ENCODE assay signal across 15 cellular contexts in genomic region chr21:46185717-46186116, GRCh38. TPM values are rescaled to one million over a fixed set of nuclear protein-coding genes. Genes with fewer than 3 reads are reported as not detected.
DNase-seq lines count a peak whose midpoint lies in the region; ATAC-seq, FAIRE-seq and TF ChIP-seq lines count a peak whose summit lies in the region.
"Had no signal": no experiment of that assay in that cellular context is flagged by ENCODE, and none has a peak within 500 bp of the region (broad histone marks: within the 10 kb centered on the region; RNA-seq: fewer than 3 reads in every experiment).

No MANE protein-coding gene starts in this region.

- no peak overlapping the region for H3K27ac Mint-ChIP-seq in T-helper 1 cell treated with Interleukin-12 subunit alpha and Interleukin-12 subunit beta and Interleukin-4 antibody, amounts not matched to agents 30 μg/mL and 1 μg/mL, for 36 hours
- H3K27ac Mint-ChIP-seq in CD14-positive monocyte: peak overlapping the region in 1 of 7 donors; percentile 38

- H3K4me2 ChIP-seq in smooth muscle cell: peak overlapping the region; percentile 94

- H3K27ac ChIP-seq in RWPE2 (ENCODE audit: poor library complexity, severe bottlenecking): peak overlapping the region; percentile 54
- H3K27ac ChIP-seq in epithelial cell of prostate: peak overlapping the region; percentile 40
- H3K27ac ChIP-seq in smooth muscle cell (ENCODE audit: low read depth): no peak overlapping the region
- no peak overlapping the region for H3K27ac ChIP-seq in thyroid gland

- H3K4me1 Mint-ChIP-seq in T-helper 1 cell treated with Interleukin-12 subunit alpha and Interleukin-12 subunit beta and Interleukin-4 antibody, amounts not matched to agents 30 μg/mL and 1 μg/mL, for 36 hours (ENCODE audit: low read depth): peaks cover 6% of the 10 kb centered on the region
- peaks cover 10% of the 10 kb centered on the region for H3K4me1 Mint-ChIP-seq in CD14-positive monocyte

- no peak for FAIRE-seq in frontal cortex (lab: Jason Lieb, UNC)
- FAIRE-seq: GM18507 had no signal

- H3K9me3 ChIP-seq in RWPE2 (ENCODE audit: severe bottlenecking): no peaks in the 10 kb centered on the region
- H3K9me3 ChIP-seq in smooth muscle cell (replicated peaks; ENCODE audit: low read depth): no peaks in the 10 kb centered on the region
- no peaks in the 10 kb centered on the region for H3K9me3 ChIP-seq in thyroid gland
- H3K9me3 ChIP-seq: gastroesophageal sphincter, left lung had no signal

- peak overlapping the region; percentile 34 for H3K4me3 Mint-ChIP-seq in T-helper 1 cell treated with Interleukin-12 subunit alpha and Interleukin-12 subunit beta and Interleukin-4 antibody, amounts not matched to agents 30 μg/mL and 1 μg/mL, for 36 hours
- no peak overlapping the region for H3K4me3 Mint-ChIP-seq in CD14-positive monocyte

- no peaks in the 10 kb centered on the region for H3K36me3 Mint-ChIP-seq in T-helper 1 cell treated with Interleukin-12 subunit alpha and Interleukin-12 subunit beta and Interleukin-4 antibody, amounts not matched to agents 30 μg/mL and 1 μg/mL, for 36 hours (ENCODE audit: low read depth)
- no peaks in the 10 kb centered on the region for H3K36me3 Mint-ChIP-seq in CD14-positive monocyte

- no peaks in the 10 kb centered on the region for H3F3A ChIP-seq in smooth muscle cell (ENCODE audit: low read depth)

- DNase-seq in T-helper 1 cell (no peak), RWPE2 (ENCODE audit: low spot score) (no peak), epithelial cell of prostate (ENCODE audit: low read depth, low spot score) (no peak), smooth muscle cell (lab: John Stamatoyannopoulos, UW; ENCODE audit: unreplicated experiment) (no peak), CD14-positive monocyte (ENCODE audit: low spot score) (no peak), frontal cortex (ENCODE audit: low spot score in 2 of 2) (no peak), thyroid gland (no peak)
- DNase-seq: 8988T; activated naive CD4-positive, alpha-beta T cell treated with Interleukin-2 at 50 U/mL for 16 hours; left lung; retina had no signal

- no peak overlapping the region for H3K9ac ChIP-seq in smooth muscle cell (ENCODE audit: low read depth)

- H3K9me3 Mint-ChIP-seq in T-helper 1 cell treated with Interleukin-12 subunit alpha and Interleukin-12 subunit beta and Interleukin-4 antibody, amounts not matched to agents 30 μg/mL and 1 μg/mL, for 36 hours: no peaks in the 10 kb centered on the region
- peaks cover 0 to 1% (median 0%) of the 10 kb centered on the region in 7 donors for H3K9me3 Mint-ChIP-seq in CD14-positive monocyte
- H3K9me3 Mint-ChIP-seq: dendritic cell treated with granulocyte-macrophage colony-stimulating factor and Interleukin-4, amounts not matched to agents 40 ng/mL and 50 ng/mL, for 4 days had no signal

- TF ChIP-seq CTCF in RWPE2 (IDR thresholded peaks at IDR 0.05; ENCODE audit: poor library complexity, severe bottlenecking): no peak
- no peak for TF ChIP-seq CTCF in smooth muscle cell (IDR thresholded peaks at IDR 0.05; ENCODE audit: borderline replicate concordance, insufficient read depth, poor library complexity, severe bottlenecking)
- TF ChIP-seq CTCF in CD14-positive monocyte (IDR thresholded peaks at IDR 0.05): no peak
- TF ChIP-seq CTCF in thyroid gland (IDR thresholded peaks at IDR 0.05): no peak

- no peaks in the 10 kb centered on the region for H3K79me2 ChIP-seq in smooth muscle cell (ENCODE audit: low read depth)

- intact Hi-C loops in CD14-positive monocyte (cut with micrococcal nuclease) (loop anchor here (2.0 to 10.0 kb wide), 4 partner anchors 43 to 272 kb away; partner anchors contain the start of genes C21orf58 (in 2 of the 2), PCNT (in 2 of the 2), DIP2A (in 1 of the 2) and LSS (in 1 of the 2)), thyroid gland (cut with DNase I) (loop anchor here (10.0 kb wide), 1 partner anchor 201 kb away; the partner anchor contains the start of gene COL6A1)

- H3K36me3 ChIP-seq in RWPE2 (ENCODE audit: low read depth): peaks cover 20% of the 10 kb centered on the region
- H3K36me3 ChIP-seq in smooth muscle cell (ENCODE audit: low read depth): no peaks in the 10 kb centered on the region
- no peaks in the 10 kb centered on the region for H3K36me3 ChIP-seq in thyroid gland

- 93% methylated on average over 7 of the region's 7 CpGs for WGBS in smooth muscle cell (ENCODE audit: low lambda C conversion rate)
- WGBS in thyroid gland, 2 donors: 83 to 91% methylated on average over 7 of the region's 7 CpGs

- H2AFZ ChIP-seq in smooth muscle cell (ENCODE audit: low read depth): peak overlapping the region; percentile 71

- H4K20me1 ChIP-seq in smooth muscle cell (ENCODE audit: low read depth): no peaks in the 10 kb centered on the region

- H3K27me3 ChIP-seq in RWPE2 (ENCODE audit: insufficient read depth, poor library complexity, severe bottlenecking): no peaks in the 10 kb centered on the region
- H3K27me3 ChIP-seq in smooth muscle cell (ENCODE audit: low read depth): no peaks in the 10 kb centered on the region
- no peaks in the 10 kb centered on the region for H3K27me3 ChIP-seq in thyroid gland
- H3K27me3 ChIP-seq: left lung had no signal

- H3K4me1 ChIP-seq in RWPE2 (ENCODE audit: insufficient read depth, poor library complexity, severe bottlenecking) (peaks cover 18% of the 10 kb centered on the region), smooth muscle cell (ENCODE audit: low read depth) (peaks cover 9% of the 10 kb centered on the region), thyroid gland (peaks cover 0 to 12% of the 10 kb centered on the region in 2 donors)

- no peak overlapping the region for H3K4me3 ChIP-seq in RWPE2 (ENCODE audit: severe bottlenecking)
- no peak overlapping the region for H3K4me3 ChIP-seq in smooth muscle cell
- H3K4me3 ChIP-seq in thyroid gland (replicated peaks in 1 of 3): no peak overlapping the region

- no peak for TF ChIP-seq POLR2A in thyroid gland (IDR thresholded peaks at IDR 0.05)

- H3K27me3 Mint-ChIP-seq in T-helper 1 cell treated with Interleukin-12 subunit alpha and Interleukin-12 subunit beta and Interleukin-4 antibody, amounts not matched to agents 30 μg/mL and 1 μg/mL, for 36 hours (ENCODE audit: low read depth): no peaks in the 10 kb centered on the region
- H3K27me3 Mint-ChIP-seq in CD14-positive monocyte (ENCODE audit: low read depth in 3 of 3): peaks cover 0 to 2% (median 2%) of the 10 kb centered on the region in 3 donors
- H3K27me3 Mint-ChIP-seq: dendritic cell treated with granulocyte-macrophage colony-stimulating factor and Interleukin-4, amounts not matched to agents 40 ng/mL and 50 ng/mL, for 4 days had no signal

- ATAC-seq in RWPE2 (ENCODE audit: low read depth): no peak

RNA-seq across cellular contexts. Expression of gene SPATC1L, which starts 1.5 kb away (rescaled TPM):
- total RNA-seq in smooth muscle cell (6.4 and 10.5 TPM in 2 replicates), frontal cortex (4.9 TPM), thyroid gland (1 to 10 TPM; 3.5 to 9.0 (median 5.8) TPM)
- polyA plus RNA-seq in smooth muscle cell (36.5 and 40.2 TPM in 2 replicates), CD14-positive monocyte (1 to 10 TPM; 3.3 to 5.8 TPM)

RNA-seq across cellular contexts. Expression of gene FTCD, which starts 30.3 kb away (rescaled TPM):
- total RNA-seq in smooth muscle cell: 1.3 and 4.1 TPM in 2 replicates
- polyA plus RNA-seq in smooth muscle cell: 15.2 and 18.0 TPM in 2 replicates
- polyA plus RNA-seq in CD14-positive monocyte: not detected
- 0.41 TPM for total RNA-seq in frontal cortex
- total RNA-seq in thyroid gland: 1 to 10 TPM in 1 of 4 donors, under 1 TPM in 2, not detected in 1; 0.78 to 1.2 (median 0.94) TPM

RNA-seq across cellular contexts. Expression of gene LSS, which starts 42.9 kb away (rescaled TPM):
- total RNA-seq in smooth muscle cell: 33.2 and 37.7 TPM in 2 replicates
- polyA plus RNA-seq in smooth muscle cell: 21.8 and 32.5 TPM in 2 replicates
- polyA plus RNA-seq in CD14-positive monocyte: 1 to 10 TPM; 4.1 to 4.9 TPM
- 39.5 TPM for total RNA-seq in frontal cortex
- 10 to 100 TPM; 31.4 to 57.7 (median 42.0) TPM for total RNA-seq in thyroid gland

Comparison
In these comparisons a context has a peak if more than half of its experiments do, and no peak if none do; other contexts are left out.
1. H3K27ac ChIP-seq: peak in RWPE2 (single experiment) and epithelial cell of prostate (single experiment); none in smooth muscle cell (single experiment) and thyroid gland (0 of 3).